In the genomic region with DNA sequence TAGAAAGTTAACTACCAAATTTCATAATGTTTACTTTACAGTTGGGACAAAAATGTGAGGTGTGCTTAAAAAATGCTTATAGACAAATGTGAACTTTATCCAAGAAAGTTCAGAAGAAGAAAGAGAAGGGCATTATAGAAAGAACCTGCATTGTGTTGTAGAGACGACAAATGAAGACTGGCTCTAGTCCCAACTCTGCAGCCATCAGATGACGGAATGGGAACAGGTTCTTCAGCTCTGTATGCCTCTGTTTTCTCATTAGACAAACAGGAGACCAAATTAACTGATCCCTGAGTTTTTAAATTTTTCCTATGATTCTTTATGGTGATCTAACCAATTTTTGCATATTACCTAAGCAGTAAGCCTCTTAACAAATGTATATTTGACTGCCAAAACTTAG, we compare ENCODE assay signal across 23 cellular contexts. TPM values are rescaled to one million over a fixed set of nuclear protein-coding genes. Genes with fewer than 3 reads are reported as not detected.
DNase-seq lines count a peak whose midpoint lies in the region; ATAC-seq and TF ChIP-seq lines count a peak whose summit lies in the region.
"Had no signal": no experiment of that assay in that cellular context is flagged by ENCODE, and none has a peak within 500 bp of the region (broad histone marks: within the 10 kb centered on the region; RNA-seq: fewer than 3 reads in every experiment).

No MANE protein-coding gene starts in this region.

- TF ChIP-seq CTCF in nephron (IDR thresholded peaks at IDR 0.05; ENCODE audit: unreplicated experiment in 3 of 3): no peak
- TF ChIP-seq CTCF in upper lobe of right lung (IDR thresholded peaks at IDR 0.05): no peak

- peaks cover 78% of the 10 kb centered on the region for H3K4me1 Mint-ChIP-seq in nephron
- H3K4me1 Mint-ChIP-seq: CD14-positive monocyte; CD8-positive, alpha-beta memory T cell had no signal

- no peak overlapping the region for H3K4me3 ChIP-seq in upper lobe of right lung
- H3K4me3 ChIP-seq: A549; BLaER1 treated with 17β-estradiol and CSF1 and Interleukin-3, amounts not matched to agents 10 nM and 100 nM; GM12878; GM23248 had no signal

- intact Hi-C loops in Right ventricle myocardium superior (cut with DNase I): no loop called here
- intact Hi-C loops in left cardiac atrium (cut with DNase I): no loop called here
- intact Hi-C loops in upper lobe of right lung (cut with DNase I): no loop called here

- DNase-seq in Right ventricle myocardium superior (no peak), left cardiac atrium (no peak), NCI-H1048 (lab: John Stamatoyannopoulos, UW) (peak; percentile 48), upper lobe of right lung (no peak)
- DNase-seq: 8988T; ACHN; AML-193; BE2C; CD4-positive, alpha-beta T cell; CD8-positive, alpha-beta memory T cell; DMS 273 treated with DMSO at 0.1 percent for 48 hours; DMS79; EL; GDM1; GM23248; H7; HCEC 1CT had no signal

- peaks cover 5% of the 10 kb centered on the region for H3K27me3 ChIP-seq in upper lobe of right lung
- H3K27me3 ChIP-seq: BE2C; BLaER1 treated with 17β-estradiol and CSF1 and Interleukin-3, amounts not matched to agents 10 nM and 100 nM had no signal

- peaks cover 6% of the 10 kb centered on the region for H3K4me1 ChIP-seq in upper lobe of right lung
- H3K4me1 ChIP-seq: A549 had no signal

- H3K9me3 ChIP-seq in upper lobe of right lung: no peaks in the 10 kb centered on the region
- H3K9me3 ChIP-seq: A549; BE2C; BLaER1 treated with 17β-estradiol and CSF1 and Interleukin-3, amounts not matched to agents 10 nM and 100 nM had no signal

- no peaks in the 10 kb centered on the region for H3K27me3 Mint-ChIP-seq in nephron (ENCODE audit: low read depth)

- peak; percentile 57 for ATAC-seq in Right ventricle myocardium superior (ENCODE audit: poor library complexity)
- no peak for ATAC-seq in left cardiac atrium
- ATAC-seq in upper lobe of right lung: no peak
- ATAC-seq in GM18907 (IDR thresholded peaks at IDR 0.05; ENCODE audit: unreplicated experiment): no peak
- ATAC-seq: A549, GM12878 had no signal

- H3K4me3 Mint-ChIP-seq in nephron: no peak overlapping the region
- H3K4me3 Mint-ChIP-seq: CD14-positive monocyte; CD4-positive, alpha-beta T cell; CD8-positive, alpha-beta memory T cell had no signal

- no peaks in the 10 kb centered on the region for H3K36me3 ChIP-seq in upper lobe of right lung
- H3K36me3 ChIP-seq: BE2C; BLaER1 treated with 17β-estradiol and CSF1 and Interleukin-3, amounts not matched to agents 10 nM and 100 nM had no signal

- peaks cover 20% of the 10 kb centered on the region for H3K36me3 Mint-ChIP-seq in nephron (ENCODE audit: low read depth)
- H3K36me3 Mint-ChIP-seq: CD14-positive monocyte; CD8-positive, alpha-beta memory T cell had no signal

- no peaks in the 10 kb centered on the region for H3K9me3 Mint-ChIP-seq in nephron
- H3K9me3 Mint-ChIP-seq: CD4-positive, alpha-beta T cell had no signal

- peak overlapping the region in 2 of 3 experiments; percentile 18 to 31 for H3K27ac Mint-ChIP-seq in nephron
- H3K27ac Mint-ChIP-seq: CD14-positive monocyte; CD4-positive, alpha-beta T cell; CD8-positive, alpha-beta memory T cell had no signal

- no peak overlapping the region for H3K27ac ChIP-seq in upper lobe of right lung
- H3K27ac ChIP-seq: A549; BLaER1 treated with 17β-estradiol and CSF1 and Interleukin-3, amounts not matched to agents 10 nM and 100 nM; GM23248 had no signal

RNA-seq across cellular contexts. Expression of a gene that starts 49.2 kb away (rescaled TPM):
- 130 TPM for total RNA-seq in Right ventricle myocardium superior
- 10 to 100 TPM; 30.8 to 60.6 TPM for total RNA-seq in left cardiac atrium
- total RNA-seq in upper lobe of right lung: 23.9 TPM
- total RNA-seq: CD4-positive, alpha-beta T cell; CD8-positive, alpha-beta memory T cell had no signal
